In the genomic region with DNA sequence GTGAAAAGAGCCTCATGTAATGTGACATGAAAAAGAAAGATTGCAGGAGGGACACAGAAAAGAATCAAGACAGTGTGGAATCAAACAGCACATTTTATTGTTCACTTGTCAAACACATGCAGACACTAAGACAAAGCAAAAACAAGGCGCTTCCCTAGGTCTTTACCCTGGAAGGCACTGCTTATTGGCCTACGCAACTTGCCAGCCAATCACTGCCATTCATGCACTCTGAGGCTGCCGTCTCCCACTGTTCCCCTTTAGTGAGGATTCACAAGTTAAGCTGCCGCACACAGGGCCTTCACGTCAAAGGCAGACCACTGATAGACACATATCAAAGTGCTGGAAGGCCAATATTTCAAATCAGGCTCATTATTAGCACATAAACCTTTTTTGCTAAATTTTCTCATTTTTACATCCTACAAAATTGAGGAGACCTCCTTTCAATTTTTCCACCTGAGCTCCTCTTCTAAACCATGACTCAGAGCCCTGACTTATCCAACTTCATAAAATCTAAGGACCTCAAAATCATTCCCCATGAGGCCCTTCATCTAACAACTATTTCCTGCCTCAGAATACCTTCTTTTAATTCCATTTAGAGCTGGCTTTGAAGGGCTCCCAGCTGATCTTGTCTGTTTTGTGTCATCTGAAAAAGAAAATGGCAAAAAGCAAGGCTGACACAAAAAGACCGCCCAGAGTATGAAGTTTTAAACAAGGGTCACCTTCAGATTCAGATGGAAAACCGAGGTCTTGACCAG, we compare ENCODE assay signal across 19 cellular contexts.
DNase-seq lines count a peak whose midpoint lies in the region; ATAC-seq, FAIRE-seq and TF ChIP-seq lines count a peak whose summit lies in the region.
"Had no signal": no experiment of that assay in that cellular context is flagged by ENCODE, and none has a peak within 500 bp of the region (broad histone marks: within the 10 kb centered on the region; RNA-seq: fewer than 3 reads in every experiment).

No MANE protein-coding gene starts in this region.

- H3K36me3 ChIP-seq in GM12878 (ENCODE audit: control insufficient read depth in 2 of 2, insufficient read depth in 2 of 2, low read length in 1 of 2), result peaks cover 0 to 6% of the 10 kb centered on the region in 2 experiments; a peak in 1 of 4 replicates
- no peaks in the 10 kb centered on the region for H3K36me3 ChIP-seq in mesendoderm (ENCODE audit: control insufficient read depth, insufficient read depth, low read length)
- no peaks in the 10 kb centered on the region for H3K36me3 ChIP-seq in HepG2 (replicated peaks in 1 of 2; ENCODE audit: control insufficient read depth in 1 of 2, insufficient read depth in 2 of 2, low read length in 2 of 2)
- H3K36me3 ChIP-seq: pancreas had no signal

- in situ Hi-C loops in GM12878 (cut with MboI) (no loop called here), HepG2 (cut with HindIII; ENCODE audit: extremely low pct_ligation_motif_present, low pct_unique_long_range_greater_than_20kb) (no loop called here)

- no peak for TF ChIP-seq CTCF in GM12878 (IDR thresholded peaks at IDR 0.05 in 2 of 3, conservative IDR thresholded peaks at IDR 0.05 in 1 of 3; ENCODE audit: control insufficient read depth in 2 of 3, extremely low read depth in 1 of 3, insufficient read depth in 1 of 3, low read depth in 3 of 3, low read length in 3 of 3)
- no peak for TF ChIP-seq CTCF in HepG2 (CRISPR knock-in tag; IDR thresholded peaks at IDR 0.05)

- no peak for TF ChIP-seq EP300 in GM12878 (IDR thresholded peaks at IDR 0.05; ENCODE audit: borderline replicate concordance in 1 of 2, control insufficient read depth in 1 of 2, low read depth in 2 of 2, low read length in 2 of 2)
- no peak for TF ChIP-seq EP300 in HepG2 (IDR thresholded peaks at IDR 0.05; ENCODE audit: low read depth in 2 of 2, low read length in 2 of 2)
- TF ChIP-seq EP300 in HepG2 (CRISPR knock-in tag; IDR thresholded peaks at IDR 0.05; ENCODE audit: borderline replicate concordance), result no peak

- BruUV-seq in GM12878 (replicated peaks; lab: Mats Ljungman, UMichigan) (no TSS peak), HepG2 (replicated peaks; lab: Mats Ljungman, UMichigan) (no TSS peak)

- peak overlapping the region; percentile 33; the same call in 1 of the 2 replicates for H3K27ac ChIP-seq in GM12878 (ENCODE audit: control insufficient read depth, insufficient read depth)
- H3K27ac ChIP-seq in mesendoderm (ENCODE audit: low read depth, low read length), result no peak overlapping the region
- no peak overlapping the region for H3K27ac ChIP-seq in HepG2 (ENCODE audit: extremely low read length, insufficient read depth, low read length)
- H3K27ac ChIP-seq: pancreas, testis had no signal

- no peak for TF ChIP-seq POLR2A in GM12878 (IDR thresholded peaks at IDR 0.05; ENCODE audit: low read depth, low read length)
- no peak for TF ChIP-seq POLR2A in HepG2 (IDR thresholded peaks at IDR 0.05; ENCODE audit: insufficient read depth in 1 of 2, low read depth in 2 of 2, low read length in 2 of 2)

- H4K20me1 ChIP-seq in GM12878 (ENCODE audit: control insufficient read depth, insufficient read depth), result no peaks in the 10 kb centered on the region
- no peaks in the 10 kb centered on the region for H4K20me1 ChIP-seq in HepG2 (ENCODE audit: insufficient read depth, low read length)

- H3K9me3 ChIP-seq in GM12878 (replicated peaks; ENCODE audit: control insufficient read depth, insufficient read depth, low read length) (peaks cover 3% of the 10 kb centered on the region; the same call in 2 of the 3 replicates), HepG2 (ENCODE audit: low read length) (peaks cover 8% of the 10 kb centered on the region; the same call in 1 of the 2 replicates)
- H3K9me3 ChIP-seq: pancreas, testis had no signal

- H3K4me1 ChIP-seq in GM12878 (ENCODE audit: control insufficient read depth, insufficient read depth, low read length) (peaks cover 17% of the 10 kb centered on the region), mesendoderm (ENCODE audit: control insufficient read depth, low read depth, low read length) (peaks cover 6% of the 10 kb centered on the region), HepG2 (ENCODE audit: insufficient read depth, low read length) (0 out of 2 replicates have a peak, but pooled peaks cover 5% of the 10 kb centered on the region)
- H3K4me1 ChIP-seq: pancreas, testis had no signal

- H4K5ac ChIP-seq in mesendoderm (ENCODE audit: low read length), result no peak overlapping the region

- DNase-seq in ELF-1 (ENCODE audit: low read depth, low spot score) (peak; percentile 23), M059J (ENCODE audit: low read depth) (peak; percentile 9), GM12878 (ENCODE audit: low read depth, low spot score) (no peak), mesendoderm (peak; percentile 24), HepG2 (ENCODE audit: low spot score) (no peak), NCI-H1092 treated with DMSO at 0.1 percent for 48 hours (lab: John Stamatoyannopoulos, UW) (no peak)
- DNase-seq: activated CD4-positive, CD25-positive, alpha-beta regulatory T cell treated with anti-CD3 and anti-CD28 coated beads, Interleukin-2, amount 50 U/mL, for 72 hours; Calu3; GDM1; hippocampal formation; left colon; mucosa of descending colon; NCI-H1105; pancreas; stimulated activated CD4-positive, alpha-beta T cell treated with anti-CD3 and anti-CD28 coated beads, Interleukin-4, amount 100 ng/mL, for 24 hours; T-helper 9 cell; testis had no signal

- no peak overlapping the region for H3K23ac ChIP-seq in mesendoderm (ENCODE audit: low read length)

- WGBS in GM12878 (ENCODE audit: insufficient coverage, insufficient replicate concordance, low lambda C conversion rate, missing lambda C conversion rate), result 90% methylated on average over 7 of the region's 7 CpGs
- no CpG with 5 or more reads among the region's 7 CpGs for WGBS in mesendoderm (ENCODE audit: extremely low coverage, insufficient coverage, low lambda C conversion rate)
- WGBS in HepG2 (ENCODE audit: low lambda C conversion rate), result 97% methylated on average over 7 of the region's 7 CpGs

- no peaks in the 10 kb centered on the region; the same call in 1 of the 2 replicates for H3K79me2 ChIP-seq in GM12878 (ENCODE audit: control insufficient read depth, insufficient read depth, low read length)
- H3K79me2 ChIP-seq in mesendoderm (ENCODE audit: control insufficient read depth, insufficient read depth, low read length), result no peaks in the 10 kb centered on the region
- no peaks in the 10 kb centered on the region for H3K79me2 ChIP-seq in HepG2 (ENCODE audit: insufficient read depth, low read length)

- H3K27me3 ChIP-seq in GM12878 (replicated peaks in 1 of 2; ENCODE audit: control insufficient read depth in 2 of 2, insufficient read depth in 2 of 2, low read length in 1 of 2) (no peaks in the 10 kb centered on the region), mesendoderm (ENCODE audit: insufficient read depth, low read length, poor library complexity) (no peaks in the 10 kb centered on the region), HepG2 (ENCODE audit: control insufficient read depth in 1 of 2, insufficient read depth in 2 of 2, low read length in 2 of 2) (no peaks in the 10 kb centered on the region)
- H3K27me3 ChIP-seq: pancreas, testis had no signal

- H3K4me2 ChIP-seq in GM12878 (ENCODE audit: control insufficient read depth, insufficient read depth), result no peak overlapping the region
- no peak overlapping the region for H3K4me2 ChIP-seq in mesendoderm (ENCODE audit: low read length)
- H3K4me2 ChIP-seq in HepG2 (ENCODE audit: low read depth, low read length), result no peak overlapping the region

- POLR2A ChIA-PET in GM12878 (lab: Charles Lee) (no interaction called here), HepG2 (lab: Yijun Ruan, JAX) (no interaction called here)

- FAIRE-seq in GM12878 (lab: Jason Lieb, UNC), result no peak
- no peak for FAIRE-seq in HepG2 (lab: Jason Lieb, UNC)
- FAIRE-seq: pancreas had no signal

- RAD21 ChIA-PET in GM12878 (lab: Charles Lee; ENCODE audit: unreplicated experiment), result interaction anchor here (0.8 kb wide), 1 partner anchor 278 kb away, joined by 3 read pairs; no protein-coding TSS in a partner anchor

- no peak for TF ChIP-seq RAD21 in GM12878 (IDR thresholded peaks at IDR 0.05; ENCODE audit: insufficient read depth, low read depth, low read length)
- no peak for TF ChIP-seq RAD21 in HepG2 (CRISPR knock-in tag; IDR thresholded peaks at IDR 0.05)

- no peak overlapping the region for H3K4ac ChIP-seq in mesendoderm (ENCODE audit: low read depth, low read length)

- no peak overlapping the region for H2BK120ac ChIP-seq in mesendoderm (ENCODE audit: low read depth, low read length)

- H3K9ac ChIP-seq in GM12878 (ENCODE audit: control insufficient read depth, insufficient read depth, low read length), result no peak overlapping the region
- H3K9ac ChIP-seq in mesendoderm (ENCODE audit: low read length), result no peak overlapping the region
- no peak overlapping the region for H3K9ac ChIP-seq in HepG2 (ENCODE audit: insufficient read depth, low read depth, low read length)

- no peak overlapping the region for H3K4me3 ChIP-seq in GM12878
- no peak overlapping the region for H3K4me3 ChIP-seq in mesendoderm (ENCODE audit: low read length)
- H3K4me3 ChIP-seq in HepG2 (replicated peaks in 1 of 3; ENCODE audit: insufficient read depth in 1 of 3, low read depth in 2 of 3, low read length in 3 of 3), result no peak overlapping the region
- H3K4me3 ChIP-seq: mucosa of descending colon, pancreas, testis had no signal

- ATAC-seq in GM12878 (no peak), HepG2 (no peak), GM19455 (IDR thresholded peaks at IDR 0.05; ENCODE audit: unreplicated experiment) (no peak), GM21825 (IDR thresholded peaks at IDR 0.05; ENCODE audit: unreplicated experiment) (no peak)
- ATAC-seq: left colon, mucosa of descending colon had no signal

- no peak overlapping the region for H3K18ac ChIP-seq in mesendoderm (ENCODE audit: low read length)

- H4K8ac ChIP-seq in mesendoderm (ENCODE audit: low read depth, low read length), result no peak overlapping the region

- intact Hi-C loops in GM12878 (cut with micrococcal nuclease; ENCODE audit: unreplicated experiment), result no loop called here
- intact Hi-C loops in HepG2 (cut with micrococcal nuclease; ENCODE audit: unreplicated experiment), result no loop called here

- peaks cover 4% of the 10 kb centered on the region for H3K79me1 ChIP-seq in mesendoderm (ENCODE audit: low read length)

- H2BK5ac ChIP-seq in mesendoderm (ENCODE audit: low read length), result no peak overlapping the region

- H2AK5ac ChIP-seq in mesendoderm (ENCODE audit: low read length), result no peak overlapping the region

- H2AFZ ChIP-seq in GM12878 (ENCODE audit: control insufficient read depth, low read depth, low read length) (no peak overlapping the region), HepG2 (ENCODE audit: low read length) (no peak overlapping the region)

- SMC1A ChIA-PET in GM12878 (lab: Charles Lee; ENCODE audit: uncharacterized antibody, unreplicated experiment), result interaction anchor here (1.8 kb wide), 1 partner anchor 501 kb away, joined by 4 read pairs; no protein-coding TSS in a partner anchor

- H3K56ac ChIP-seq in mesendoderm (ENCODE audit: low read length), result no peak overlapping the region

- CTCF ChIA-PET in GM12878 (lab: Yijun Ruan, JAX) (interaction anchor here (0.5 to 1.4 kb wide), 2 partner anchors 118 to 671 kb away, joined by 3 to 7 read pairs; no protein-coding TSS in a partner anchor), HepG2 (lab: Yijun Ruan, JAX; ENCODE audit: low intra/inter-chr PET ratio, low total read pairs) (no interaction called here)

- no peak overlapping the region for H2BK15ac ChIP-seq in mesendoderm (replicated peaks; ENCODE audit: low read depth)

TF ChIP-seq in GM12878, 131 proteins besides CTCF, POLR2A, EP300 and RAD21 (continues in another document):
- no peak for TF ChIP-seq IKZF2 (IDR thresholded peaks at IDR 0.05)

Comparison
In these comparisons a context has a peak if more than half of its experiments do, and no peak if none do; other contexts are left out.
1. DNase-seq: peak in ELF-1 (single experiment), M059J (single experiment) and mesendoderm (single experiment); none in GM12878 (single experiment), HepG2 (single experiment) and NCI-H1092 treated with DMSO at 0.1 percent for 48 hours (single experiment).